In genomic region chr7:47249361-47249760, GRCh38 we compare ENCODE assay signal across 29 cellular contexts.
"Had no signal": no experiment of that assay in that cellular context is flagged by ENCODE, and none has a peak within 500 bp of the region (broad histone marks: within the 10 kb centered on the region; RNA-seq: fewer than 3 reads in every experiment).

No MANE protein-coding gene starts in this region.

- H3K9me3 ChIP-seq: Peyer's patch had no signal

- H3K27ac ChIP-seq: Peyer's patch, VCaP had no signal

- H3K36me3 ChIP-seq: Peyer's patch had no signal

- H3K27me3 ChIP-seq: Peyer's patch had no signal

- H3K4me3 Mint-ChIP-seq: activated CD4-positive, alpha-beta memory T cell treated with anti-CD3 and anti-CD28 coated beads, Interleukin-2, amount 10 ng/mL, durations not matched to agents 7 days and 5 days; activated CD4-positive, alpha-beta T cell treated with anti-CD3 and anti-CD28 coated beads for 36 hours; activated naive CD4-positive, alpha-beta T cell treated with anti-CD3 and anti-CD28 coated beads for 36 hours; activated naive CD8-positive, alpha-beta T cell; activated T-helper 17 cell treated with anti-CD3 and anti-CD28 coated beads, Interleukin-2, amount 50 U/mL, for 72 hours had no signal

- H3K4me1 Mint-ChIP-seq: activated CD4-positive, alpha-beta T cell treated with anti-CD3 and anti-CD28 coated beads for 36 hours; activated T-helper 17 cell treated with anti-CD3 and anti-CD28 coated beads, Interleukin-2, amount 50 U/mL, for 72 hours had no signal

- H3K36me3 Mint-ChIP-seq: activated naive CD8-positive, alpha-beta T cell had no signal

- FAIRE-seq: K562, TTC549 had no signal

- ATAC-seq: activated CD4-positive, alpha-beta T cell treated with anti-CD3 and anti-CD28 coated beads for 36 hours; activated T-helper 17 cell treated with anti-CD3 and anti-CD28 coated beads, Interleukin-2, amount 50 U/mL, for 72 hours; K562 had no signal

- H3K4me1 ChIP-seq: Peyer's patch had no signal

- H3K27ac Mint-ChIP-seq: activated CD4-positive, alpha-beta memory T cell treated with anti-CD3 and anti-CD28 coated beads, Interleukin-2, amount 10 ng/mL, durations not matched to agents 7 days and 5 days; activated CD4-positive, alpha-beta T cell treated with anti-CD3 and anti-CD28 coated beads for 36 hours; activated naive CD4-positive, alpha-beta T cell treated with anti-CD3 and anti-CD28 coated beads for 36 hours; activated naive CD8-positive, alpha-beta T cell; activated T-helper 17 cell treated with anti-CD3 and anti-CD28 coated beads, Interleukin-2, amount 50 U/mL, for 72 hours had no signal

- DNase-seq: activated CD4-positive, alpha-beta memory T cell treated with anti-CD3 and anti-CD28 coated beads, Interleukin-2, amount 10 ng/mL, durations not matched to agents 7 days and 5 days; activated CD4-positive, alpha-beta T cell treated with anti-CD3 and anti-CD28 coated beads for 36 hours; activated CD4-positive, alpha-beta T cell treated with anti-CD3 and anti-CD28 coated beads, Interleukin-2, amount 50 U/mL, for 1 hour; activated CD4-positive, CD25-positive, alpha-beta regulatory T cell; activated gamma-delta T cell; activated naive CD4-positive, alpha-beta T cell treated with anti-CD3 and anti-CD28 coated beads for 36 hours; activated T-cell treated with anti-CD3 and anti-CD28 coated beads for 4 hours; activated T-cell treated with anti-CD3 and anti-CD28 coated beads, Interleukin-2, amount 50 U/mL, for 48 hours; anterior cingulate cortex; cerebellar nuclear complex; Karpas-422; MM.1S; NCI-H1092 treated with DMSO at 0.1 percent for 48 hours; NCI-H1417 treated with DMSO at 0.1 percent for 48 hours; NCI-H1694 treated with DMSO at 0.1 percent for 48 hours; NCI-H2029 treated with DMSO at 0.1 percent for 48 hours; NCI-H345; NCI-H510A treated with DMSO at 0.1 percent for 48 hours; NCI-H69; NK-92 treated with Interleukin-12 subunit alpha and Interleukin-12 subunit beta, amount 100 ng/mL, for 24 hours; Peyer's patch; SHP77; T-helper 2 cell; T1000 had no signal

- H3K4me3 ChIP-seq: K562, Peyer's patch had no signal
